In the genomic region with DNA sequence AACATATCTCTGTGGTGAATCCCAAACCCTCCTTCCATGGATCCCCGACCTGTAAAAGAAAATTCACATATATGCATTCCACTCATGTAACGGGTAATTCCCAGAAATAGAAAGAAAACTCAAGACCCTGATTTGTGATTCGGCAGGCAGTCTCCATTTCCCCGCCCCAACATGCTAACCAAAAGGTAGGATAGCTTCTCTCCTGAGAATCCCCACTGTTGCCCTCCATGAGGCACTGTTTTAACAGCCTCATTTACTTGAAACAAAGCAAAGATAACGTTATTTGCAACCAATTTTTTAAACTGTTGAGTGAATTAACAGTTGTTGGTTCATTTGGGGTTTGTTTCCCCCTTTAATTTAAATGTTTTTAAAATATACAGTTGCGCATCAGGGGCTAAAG, we compare ENCODE assay signal across 8 cellular contexts. TPM values are rescaled to one million over a fixed set of nuclear protein-coding genes. Genes with fewer than 3 reads are reported as not detected.
DNase-seq lines count a peak whose midpoint lies in the region; ATAC-seq, FAIRE-seq and TF ChIP-seq lines count a peak whose summit lies in the region.

No MANE protein-coding gene starts in this region.

- H3K4me1 Mint-ChIP-seq in activated naive CD4-positive, alpha-beta T cell treated with anti-CD3 and anti-CD28 coated beads for 36 hours (ENCODE audit: low read depth), result peaks cover 37% of the 10 kb centered on the region
- peaks cover 30% of the 10 kb centered on the region for H3K4me1 Mint-ChIP-seq in activated T-helper 1 cell treated with anti-CD3 and anti-CD28 coated beads, Interleukin-12 subunit alpha, Interleukin-12 subunit beta, Interleukin-2, Interleukin-4 antibody, amounts not matched to agents 30 ng/mL and 10 ng/mL and 1 ng/mL, durations not matched to agents 14 hours and 24 hours and 36 hours (ENCODE audit: low read depth)

- H3K9me3 ChIP-seq in kidney (ENCODE audit: control insufficient read depth in 1 of 2, low read length in 2 of 2) (no peaks in the 10 kb centered on the region), upper lobe of left lung (no peaks in the 10 kb centered on the region)

- H3K36me3 ChIP-seq in kidney (ENCODE audit: control insufficient read depth in 1 of 2, insufficient read depth in 2 of 2, low read length in 2 of 2) (no peaks in the 10 kb centered on the region), upper lobe of left lung (no peaks in the 10 kb centered on the region)

- no peak for DNase-seq in activated naive CD4-positive, alpha-beta T cell treated with anti-CD3 and anti-CD28 coated beads for 36 hours
- no peak for DNase-seq in activated naive CD4-positive, alpha-beta T cell treated with anti-CD3 and anti-CD28 coated beads, Interleukin-2, amount 50 U/mL, for 72 hours (ENCODE audit: low spot score in 2 of 2)
- no peak for DNase-seq in activated T-helper 1 cell treated with anti-CD3 and anti-CD28 coated beads, Interleukin-12 subunit alpha, Interleukin-12 subunit beta, Interleukin-2, Interleukin-4 antibody, amounts not matched to agents 30 ng/mL and 10 ng/mL and 1 ng/mL, durations not matched to agents 14 hours and 24 hours and 36 hours (ENCODE audit: low spot score)
- DNase-seq in kidney, result no peak
- DNase-seq in upper lobe of left lung, result no peak
- DNase-seq in H4 (ENCODE audit: low spot score), result no peak

- H3K27ac Mint-ChIP-seq in activated naive CD4-positive, alpha-beta T cell treated with anti-CD3 and anti-CD28 coated beads for 36 hours, result no peak overlapping the region
- peak overlapping the region in 1 of 2 donors; percentile 13 for H3K27ac Mint-ChIP-seq in activated naive CD4-positive, alpha-beta T cell treated with anti-CD3 and anti-CD28 coated beads, Interleukin-2, amount 50 U/mL, for 72 hours
- no peak overlapping the region for H3K27ac Mint-ChIP-seq in activated T-helper 1 cell treated with anti-CD3 and anti-CD28 coated beads, Interleukin-12 subunit alpha, Interleukin-12 subunit beta, Interleukin-2, Interleukin-4 antibody, amounts not matched to agents 30 ng/mL and 10 ng/mL and 1 ng/mL, durations not matched to agents 14 hours and 24 hours and 36 hours

- no peak for TF ChIP-seq POLR2A in upper lobe of left lung (IDR thresholded peaks at IDR 0.05)

- 77 to 80% methylated on average over 6 of the region's 6 CpGs for WGBS in upper lobe of left lung, 2 donors

- H3K27me3 Mint-ChIP-seq in activated naive CD4-positive, alpha-beta T cell treated with anti-CD3 and anti-CD28 coated beads for 36 hours (ENCODE audit: low read depth), result no peaks in the 10 kb centered on the region
- H3K27me3 Mint-ChIP-seq in activated T-helper 1 cell treated with anti-CD3 and anti-CD28 coated beads, Interleukin-12 subunit alpha, Interleukin-12 subunit beta, Interleukin-2, Interleukin-4 antibody, amounts not matched to agents 30 ng/mL and 10 ng/mL and 1 ng/mL, durations not matched to agents 14 hours and 24 hours and 36 hours (ENCODE audit: insufficient read depth), result peaks cover 51% of the 10 kb centered on the region

- CTCF ChIA-PET in activated naive CD4-positive, alpha-beta T cell treated with anti-CD3 and anti-CD28 coated beads for 36 hours (lab: Charles Lee), result interaction anchor here (1.0 to 7.9 kb wide), 6 partner anchors 11 to 97 kb away, joined by 3 to 80 read pairs (median 8); no protein-coding TSS in a partner anchor

- H3K4me3 ChIP-seq in kidney (ENCODE audit: low read length in 2 of 2) (peak overlapping the region; percentile 70 to 74), upper lobe of left lung (peak overlapping the region in 3 of 4 donors; percentile 47 to 91 (median 79))

- FAIRE-seq in kidney (lab: Jason Lieb, UNC), result no peak

- peak overlapping the region; percentile 76 for H3K4me3 Mint-ChIP-seq in activated naive CD4-positive, alpha-beta T cell treated with anti-CD3 and anti-CD28 coated beads for 36 hours
- peak overlapping the region; percentile 81 for H3K4me3 Mint-ChIP-seq in activated T-helper 1 cell treated with anti-CD3 and anti-CD28 coated beads, Interleukin-12 subunit alpha, Interleukin-12 subunit beta, Interleukin-2, Interleukin-4 antibody, amounts not matched to agents 30 ng/mL and 10 ng/mL and 1 ng/mL, durations not matched to agents 14 hours and 24 hours and 36 hours

- no peak for TF ChIP-seq EP300 in upper lobe of left lung (IDR thresholded peaks at IDR 0.05)

- no peak for TF ChIP-seq CTCF in kidney (IDR thresholded peaks at IDR 0.05; ENCODE audit: borderline replicate concordance, extremely low read depth, insufficient read depth)
- TF ChIP-seq CTCF in upper lobe of left lung (IDR thresholded peaks at IDR 0.05), result no peak

- H3K27ac ChIP-seq in kidney (ENCODE audit: low read depth in 2 of 2, low read length in 2 of 2), result peak overlapping the region in 1 of 2 donors; percentile 35
- peak overlapping the region in 2 of 4 donors; percentile 80 to 86 for H3K27ac ChIP-seq in upper lobe of left lung

- intact Hi-C loops in activated naive CD4-positive, alpha-beta T cell treated with anti-CD3 and anti-CD28 coated beads for 36 hours (cut with micrococcal nuclease), result loop anchor here (1.0 to 5.0 kb wide), 11 partner anchors 12 to 1969 kb away; a partner anchor contains a TSS
- intact Hi-C loops in activated T-helper 1 cell treated with anti-CD3 and anti-CD28 coated beads, Interleukin-12 subunit alpha, Interleukin-12 subunit beta, Interleukin-2, Interleukin-4 antibody, amounts not matched to agents 30 ng/mL and 10 ng/mL and 1 ng/mL, durations not matched to agents 14 hours and 24 hours and 36 hours (cut with micrococcal nuclease), result loop anchor here (1.0 to 10.0 kb wide), 11 partner anchors 11 to 1789 kb away; a partner anchor contains a TSS
- intact Hi-C loops in kidney (cut with DNase I), result loop anchor here (10.0 kb wide), 1 partner anchor 92 kb away; no protein-coding TSS in a partner anchor

- H3K27me3 ChIP-seq in upper lobe of left lung, result no peaks in the 10 kb centered on the region

- no peak for ATAC-seq in activated naive CD4-positive, alpha-beta T cell treated with anti-CD3 and anti-CD28 coated beads, Interleukin-2, amount 50 U/mL, for 72 hours
- no peak for ATAC-seq in upper lobe of left lung (ENCODE audit: low FRiP score in 2 of 2)
- no peak for ATAC-seq in GM19023 (IDR thresholded peaks at IDR 0.05; ENCODE audit: unreplicated experiment)
- ATAC-seq in GM21381 (IDR thresholded peaks at IDR 0.05; ENCODE audit: unreplicated experiment), result no peak

- peaks cover 0 to 6% of the 10 kb centered on the region in 2 donors for H3K4me1 ChIP-seq in kidney (ENCODE audit: control insufficient read depth in 1 of 2, insufficient read depth in 1 of 2, low read depth in 1 of 2, low read length in 2 of 2)
- H3K4me1 ChIP-seq in upper lobe of left lung, result peaks cover 8 to 32% (median 29%) of the 10 kb centered on the region in 4 donors

- H3K36me3 Mint-ChIP-seq in activated naive CD4-positive, alpha-beta T cell treated with anti-CD3 and anti-CD28 coated beads for 36 hours (ENCODE audit: low read depth), result no peaks in the 10 kb centered on the region
- H3K36me3 Mint-ChIP-seq in activated naive CD4-positive, alpha-beta T cell treated with anti-CD3 and anti-CD28 coated beads, Interleukin-2, amount 50 U/mL, for 72 hours, result peaks cover 0 to 5% of the 10 kb centered on the region in 2 donors
- no peaks in the 10 kb centered on the region for H3K36me3 Mint-ChIP-seq in activated T-helper 1 cell treated with anti-CD3 and anti-CD28 coated beads, Interleukin-12 subunit alpha, Interleukin-12 subunit beta, Interleukin-2, Interleukin-4 antibody, amounts not matched to agents 30 ng/mL and 10 ng/mL and 1 ng/mL, durations not matched to agents 14 hours and 24 hours and 36 hours (ENCODE audit: low read depth)

- no peak overlapping the region for H3K9ac ChIP-seq in kidney (ENCODE audit: low read length in 2 of 2)

- H3K9me3 Mint-ChIP-seq in activated naive CD4-positive, alpha-beta T cell treated with anti-CD3 and anti-CD28 coated beads for 36 hours, result no peaks in the 10 kb centered on the region
- no peaks in the 10 kb centered on the region for H3K9me3 Mint-ChIP-seq in activated naive CD4-positive, alpha-beta T cell treated with anti-CD3 and anti-CD28 coated beads, Interleukin-2, amount 50 U/mL, for 72 hours
- no peaks in the 10 kb centered on the region for H3K9me3 Mint-ChIP-seq in activated T-helper 1 cell treated with anti-CD3 and anti-CD28 coated beads, Interleukin-12 subunit alpha, Interleukin-12 subunit beta, Interleukin-2, Interleukin-4 antibody, amounts not matched to agents 30 ng/mL and 10 ng/mL and 1 ng/mL, durations not matched to agents 14 hours and 24 hours and 36 hours

RNA-seq across cellular contexts. Expression of a gene that starts 0.8 kb away (rescaled TPM):
- 1 to 10 TPM; 2.0 to 2.1 TPM for total RNA-seq in activated naive CD4-positive, alpha-beta T cell treated with anti-CD3 and anti-CD28 coated beads for 36 hours
- 1 to 10 TPM; 2.4 to 5.0 TPM for total RNA-seq in activated naive CD4-positive, alpha-beta T cell treated with anti-CD3 and anti-CD28 coated beads, Interleukin-2, amount 50 U/mL, for 72 hours
- 2.5 and 2.6 TPM in 2 replicates for total RNA-seq in activated T-helper 1 cell treated with anti-CD3 and anti-CD28 coated beads, Interleukin-12 subunit alpha, Interleukin-12 subunit beta, Interleukin-2, Interleukin-4 antibody, amounts not matched to agents 30 ng/mL and 10 ng/mL and 1 ng/mL, durations not matched to agents 14 hours and 24 hours and 36 hours
- total RNA-seq in kidney, result 18.6 TPM
- polyA plus RNA-seq in kidney (ENCODE audit: insufficient read depth, low read depth, low replicate concordance), result 3.9 TPM
- 10 to 100 TPM in 5 of 6 donors, 1 to 10 TPM in 1; 9.9 to 25.9 (median 16.0) TPM for total RNA-seq in upper lobe of left lung
- total RNA-seq in H4 (2014; rRNA removed; shearing (Covaris generic)), result 3.7 and 3.8 TPM in 2 replicates
